8 cellular contexts compared by ENCODE assay signal in the genomic region with DNA sequence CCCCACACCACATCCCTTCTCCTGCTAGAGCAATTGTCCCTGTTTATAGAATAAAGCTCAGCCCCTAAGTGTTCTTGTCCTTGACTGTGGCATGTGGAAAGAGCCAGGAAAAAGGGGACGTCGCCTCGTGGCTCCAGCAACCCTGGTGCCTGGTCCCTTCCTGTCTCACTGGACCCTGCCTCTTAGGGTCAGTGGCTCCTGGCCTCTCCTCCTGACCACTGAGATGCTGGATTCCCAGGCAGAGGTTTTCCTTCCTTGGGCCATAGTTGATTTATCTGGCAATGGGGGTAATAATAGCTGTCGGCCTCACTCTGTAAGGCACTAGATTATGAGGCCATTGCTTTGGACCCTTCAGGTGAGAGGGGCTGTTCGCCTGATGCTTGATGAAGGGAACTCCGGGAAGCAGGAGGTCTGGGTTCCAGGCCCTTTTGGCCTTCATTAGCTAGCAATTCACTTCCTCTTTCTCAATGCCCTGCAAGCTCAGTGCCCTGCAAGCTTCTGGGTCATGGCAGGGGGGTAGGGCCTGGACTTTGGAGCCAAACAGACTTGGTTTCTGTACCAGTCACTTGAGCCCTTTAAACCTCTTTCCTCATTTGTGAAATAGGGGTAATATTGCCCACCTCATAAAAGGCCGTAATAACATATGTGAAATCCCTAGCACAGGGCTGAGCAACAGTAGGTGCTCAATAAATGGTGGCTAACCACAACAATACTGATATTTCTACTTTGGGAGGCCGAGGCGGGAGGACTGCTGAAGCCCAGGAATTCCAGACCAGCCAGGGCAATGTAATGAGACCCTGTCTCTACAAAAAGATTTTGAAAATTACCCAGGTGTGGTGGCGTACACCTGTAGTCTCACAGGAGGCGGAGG. TPM values are rescaled to one million over a fixed set of nuclear protein-coding genes. Genes with fewer than 3 reads are reported as not detected.
DNase-seq lines count a peak whose midpoint lies in the region; ATAC-seq and TF ChIP-seq lines count a peak whose summit lies in the region.

No MANE protein-coding gene starts in this region.

- H3K36me3 ChIP-seq in left ventricle myocardium inferior = no peaks in the 10 kb centered on the region
- no peaks in the 10 kb centered on the region for H3K36me3 ChIP-seq in adrenal gland (replicated peaks in 1 of 2)
- H3K36me3 ChIP-seq in lower lobe of right lung = peaks cover 17% of the 10 kb centered on the region

- H3K4me1 ChIP-seq in left ventricle myocardium inferior (peaks cover 33% of the 10 kb centered on the region), adrenal gland (replicated peaks in 1 of 2) (peaks cover 9 to 13% of the 10 kb centered on the region in 2 donors), lower lobe of right lung (peaks cover 19% of the 10 kb centered on the region)

- TF ChIP-seq POLR2A in adrenal gland (IDR thresholded peaks at IDR 0.05) = no peak

- intact Hi-C loops in left ventricle myocardium inferior (cut with micrococcal nuclease) (no loop called here), cardiac septum (cut with DNase I) (no loop called here), adrenal gland (cut with DNase I) (no loop called here), lower lobe of right lung (cut with DNase I) (no loop called here)

- no peak for DNase-seq in left ventricle myocardium inferior
- DNase-seq in cardiac septum (ENCODE audit: low spot score) = no peak
- no peak for DNase-seq in adrenal gland
- DNase-seq in lower lobe of right lung = no peak
- DNase-seq in DMS114 treated with DMSO at 0.1 percent for 48 hours (lab: John Stamatoyannopoulos, UW; ENCODE audit: unreplicated experiment) = no peak

- TF ChIP-seq CTCF in left ventricle myocardium inferior (IDR thresholded peaks at IDR 0.05; ENCODE audit: borderline replicate concordance) = no peak
- no peak for TF ChIP-seq CTCF in adrenal gland (IDR thresholded peaks at IDR 0.05)
- TF ChIP-seq CTCF in lower lobe of right lung (IDR thresholded peaks at IDR 0.05) = no peak

- H3K27me3 ChIP-seq in left ventricle myocardium inferior (ENCODE audit: low read depth) = no peaks in the 10 kb centered on the region
- H3K27me3 ChIP-seq in adrenal gland = no peaks in the 10 kb centered on the region
- H3K27me3 ChIP-seq in lower lobe of right lung (ENCODE audit: low read depth) = no peaks in the 10 kb centered on the region

- ATAC-seq in lower lobe of right lung (no peak), GM19023 (IDR thresholded peaks at IDR 0.05; ENCODE audit: unreplicated experiment) (no peak), HG03457 (IDR thresholded peaks at IDR 0.05; ENCODE audit: unreplicated experiment) (no peak), HG02840 (IDR thresholded peaks at IDR 0.05; ENCODE audit: low FRiP score, unreplicated experiment) (no peak)

- 66 to 86% (median 69%) methylated on average over 8 to 11 of the region's 11 CpGs for WGBS in adrenal gland, 4 donors

- H3K4me3 ChIP-seq in left ventricle myocardium inferior (peak overlapping the region; percentile 94), adrenal gland (peak overlapping the region in 3 of 4 donors; percentile 59 to 82 (median 79)), lower lobe of right lung (peak overlapping the region; percentile 82)

- no peaks in the 10 kb centered on the region for H3K9me3 ChIP-seq in left ventricle myocardium inferior (replicated peaks)
- H3K9me3 ChIP-seq in adrenal gland (replicated peaks in 1 of 3) = no peaks in the 10 kb centered on the region
- no peaks in the 10 kb centered on the region for H3K9me3 ChIP-seq in lower lobe of right lung

- H3K27ac ChIP-seq in left ventricle myocardium inferior (replicated peaks) (peak overlapping the region; percentile 85), adrenal gland (no peak overlapping the region), lower lobe of right lung (peak overlapping the region; percentile 81)

RNA-seq across cellular contexts. Expression of gene ASL, which starts 1.1 kb away (rescaled TPM):
- total RNA-seq in left ventricle myocardium inferior (8.5 TPM), cardiac septum (11.7 TPM), adrenal gland (10 to 100 TPM; 20.1 to 32.1 (median 27.1) TPM), lower lobe of right lung (48.7 TPM)
- polyA plus RNA-seq in adrenal gland = 10 to 100 TPM; 12.0 to 26.2 (median 23.9) TPM

RNA-seq across cellular contexts. Expression of gene CRCP, which starts 38.0 kb away (rescaled TPM):
- total RNA-seq in left ventricle myocardium inferior = 23.2 TPM
- 19.4 TPM for total RNA-seq in cardiac septum
- 10 to 100 TPM; 28.9 to 53.3 (median 41.4) TPM for total RNA-seq in adrenal gland
- 10 to 100 TPM; 14.5 to 46.7 (median 21.6) TPM for polyA plus RNA-seq in adrenal gland
- total RNA-seq in lower lobe of right lung = 35.5 TPM

Comparison
In these comparisons a context has a peak if more than half of its experiments do, and no peak if none do; other contexts are left out.
1. H3K27ac ChIP-seq: peak in left ventricle myocardium inferior (single experiment) and lower lobe of right lung (single experiment); none in adrenal gland (0 of 5).
2. Peak in every context shown above with its lines, with median percentiles within 50 percentile points of each other: H3K4me3 ChIP-seq.